Comparison of ENCODE assay signal across 23 cellular contexts in the genomic region with DNA sequence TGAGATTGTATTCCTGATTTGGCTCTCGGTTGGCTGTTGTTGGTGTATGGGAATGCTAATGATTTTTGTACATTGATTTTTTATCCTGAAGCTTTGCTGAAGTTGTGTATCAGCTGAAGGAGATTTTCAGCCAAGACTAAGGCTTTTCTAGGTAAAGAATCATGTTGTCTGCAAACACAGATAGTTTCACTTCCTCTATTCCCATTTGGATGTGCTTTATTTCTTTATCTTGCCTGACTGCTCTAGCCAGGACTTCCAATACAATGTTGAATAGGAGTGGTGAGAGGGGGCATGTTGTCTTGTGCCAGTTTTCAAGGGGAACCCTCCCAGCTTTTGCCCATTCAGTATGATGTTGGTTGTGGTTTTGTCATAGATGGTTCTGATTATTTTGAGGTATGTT.
"Had no signal": no experiment of that assay in that cellular context is flagged by ENCODE, and none has a peak within 500 bp of the region (broad histone marks: within the 10 kb centered on the region; RNA-seq: fewer than 3 reads in every experiment).

No MANE protein-coding gene starts in this region.

- H3K9me3 ChIP-seq: adrenal gland had no signal

- H3K27ac ChIP-seq: adrenal gland, KMS-11, SK-N-MC had no signal

- ATAC-seq: activated CD4-positive, CD25-positive, alpha-beta regulatory T cell treated with anti-CD3 and anti-CD28 coated beads, Interleukin-2, amount 50 U/mL, for 24 hours; activated CD8-positive, alpha-beta T cell treated with anti-CD3 and anti-CD28 coated beads for 36 hours; activated T-cell treated with anti-CD3 and anti-CD28 coated beads, Interleukin-2, amount 50 U/mL, for 72 hours; PC-3; T-cell had no signal

- H3K4me1 ChIP-seq: adrenal gland had no signal

- H3K27me3 ChIP-seq: adrenal gland had no signal

- H3K4me3 ChIP-seq: adrenal gland, SK-N-MC had no signal

- DNase-seq: activated CD4-positive, alpha-beta T cell treated with anti-CD3 and anti-CD28 coated beads for 4 hours; activated CD8-positive, alpha-beta memory T cell treated with anti-CD3 and anti-CD28 coated beads, Interleukin-2, amount 50 U/mL, for 4 hours; activated CD8-positive, alpha-beta T cell treated with anti-CD3 and anti-CD28 coated beads for 36 hours; activated gamma-delta T cell treated with Interleukin-2 at 50 U/mL for 16 hours; activated naive CD4-positive, alpha-beta T cell treated with anti-CD3 and anti-CD28 coated beads, Interleukin-2, amount 50 U/mL, for 16 hours; activated naive CD8-positive, alpha-beta T cell treated with anti-CD3 and anti-CD28 coated beads, Interleukin-2, amount 10 ng/mL, durations not matched to agents 7 days and 5 days; activated T-cell treated with anti-CD3 and anti-CD28 coated beads, Interleukin-2, amount 50 U/mL, for 72 hours; adrenal gland; anterior cingulate cortex; cerebellar nuclear complex; NCI-H1092 treated with DMSO at 0.1 percent for 48 hours; NCI-H1436 treated with DMSO at 0.1 percent for 48 hours; NCI-H187; NCI-H2081; NCI-H446; NCI-H524; PC-3; SHP77 treated with DMSO at 0.1 percent for 48 hours; T-cell; T-helper 2 cell had no signal

- H3K36me3 ChIP-seq: adrenal gland had no signal

- H3K4me2 ChIP-seq: KMS-11 had no signal
